ENCODE assay signal across 15 cellular contexts in the genomic region with DNA sequence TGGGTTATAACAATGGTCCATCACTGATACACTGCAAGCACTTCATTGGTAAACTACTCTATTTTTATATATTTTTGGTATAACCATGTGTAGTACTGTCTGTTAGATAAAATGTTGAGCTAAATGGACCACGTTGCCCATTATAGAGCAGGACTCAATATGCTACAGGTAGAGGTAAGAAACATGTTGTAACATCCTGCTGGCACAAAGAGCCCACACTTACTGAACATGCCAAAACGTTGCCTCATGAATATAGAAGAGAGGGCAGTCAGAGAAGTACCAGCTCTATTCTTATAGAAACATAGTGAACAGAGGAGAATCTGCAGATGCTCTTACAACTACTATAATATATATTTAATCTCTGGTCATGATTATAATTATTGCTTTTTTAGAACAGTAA. TPM values are rescaled to one million over a fixed set of nuclear protein-coding genes. Genes with fewer than 3 reads are reported as not detected.
DNase-seq lines count a peak whose midpoint lies in the region; ATAC-seq and TF ChIP-seq lines count a peak whose summit lies in the region.
"Had no signal": no experiment of that assay in that cellular context is flagged by ENCODE, and none has a peak within 500 bp of the region (broad histone marks: within the 10 kb centered on the region; RNA-seq: fewer than 3 reads in every experiment).

No MANE protein-coding gene starts in this region.

- DNase-seq in SK-N-SH (no peak), RWPE2 (ENCODE audit: low spot score) (no peak), esophagus squamous epithelium (lab: John Stamatoyannopoulos, UW) (no peak), gastrocnemius medialis (no peak), T-helper 2 cell (no peak), ovary (no peak)
- DNase-seq: DMS 273 treated with DMSO at 0.1 percent for 48 hours, H9, NCI-H1048, NCI-H69, SHP77 treated with DMSO at 0.1 percent for 48 hours had no signal

- TF ChIP-seq EP300 in SK-N-SH (IDR thresholded peaks at IDR 0.05; ENCODE audit: borderline replicate concordance in 1 of 2, low read depth in 1 of 2, low read length in 1 of 2) = no peak
- no peak for TF ChIP-seq EP300 in ovary (IDR thresholded peaks at IDR 0.05)

- no peaks in the 10 kb centered on the region for H3K79me2 ChIP-seq in SK-N-SH (ENCODE audit: insufficient read depth)

- H3K27me3 ChIP-seq in SK-N-SH (ENCODE audit: insufficient read depth) = no peaks in the 10 kb centered on the region
- H3K27me3 ChIP-seq in RWPE2 (ENCODE audit: insufficient read depth, poor library complexity, severe bottlenecking) = no peaks in the 10 kb centered on the region
- no peaks in the 10 kb centered on the region for H3K27me3 ChIP-seq in esophagus squamous epithelium
- H3K27me3 ChIP-seq in gastrocnemius medialis = no peaks in the 10 kb centered on the region
- H3K27me3 ChIP-seq in ovary = no peaks in the 10 kb centered on the region
- H3K27me3 ChIP-seq: BLaER1 treated with 17β-estradiol and CSF1 and Interleukin-3, amounts not matched to agents 10 nM and 100 nM had no signal

- no peak overlapping the region for H3K4me2 ChIP-seq in SK-N-SH
- H3K4me2 ChIP-seq: BLaER1 treated with 17β-estradiol and CSF1 and Interleukin-3, amounts not matched to agents 10 nM and 100 nM had no signal

- no peaks in the 10 kb centered on the region for H3K36me3 ChIP-seq in SK-N-SH (replicated peaks in 1 of 2; ENCODE audit: control insufficient read depth in 1 of 2, insufficient read depth in 2 of 2, low read length in 1 of 2)
- no peaks in the 10 kb centered on the region for H3K36me3 ChIP-seq in RWPE2 (ENCODE audit: low read depth)
- H3K36me3 ChIP-seq in esophagus squamous epithelium = no peaks in the 10 kb centered on the region
- H3K36me3 ChIP-seq in gastrocnemius medialis = no peaks in the 10 kb centered on the region
- no peaks in the 10 kb centered on the region for H3K36me3 ChIP-seq in ovary
- H3K36me3 ChIP-seq: BLaER1 treated with 17β-estradiol and CSF1 and Interleukin-3, amounts not matched to agents 10 nM and 100 nM had no signal

- in situ Hi-C loops in gastrocnemius medialis (cut with MboI; ENCODE audit: low sequenced_read_pairs in 4 of 4) = no loop called here

- intact Hi-C loops in esophagus squamous epithelium (cut with DNase I) (no loop called here), gastrocnemius medialis (cut with DNase I; ENCODE audit: low total_unique reads) (no loop called here), ovary (cut with DNase I) (no loop called here)

- no peak overlapping the region for H2AFZ ChIP-seq in SK-N-SH (ENCODE audit: low read depth)

- no peaks in the 10 kb centered on the region for H3F3A ChIP-seq in SK-N-SH (replicated peaks; ENCODE audit: insufficient read depth)

- no peak for TF ChIP-seq CTCF in SK-N-SH (IDR thresholded peaks at IDR 0.05)
- no peak for TF ChIP-seq CTCF in RWPE2 (IDR thresholded peaks at IDR 0.05; ENCODE audit: poor library complexity, severe bottlenecking)
- TF ChIP-seq CTCF in esophagus squamous epithelium (IDR thresholded peaks at IDR 0.05) = no peak
- no peak for TF ChIP-seq CTCF in gastrocnemius medialis (IDR thresholded peaks at IDR 0.05 in 4 of 5, conservative IDR thresholded peaks at IDR 0.05 in 1 of 5)
- no peak for TF ChIP-seq CTCF in ovary (IDR thresholded peaks at IDR 0.05)

- WGBS in SK-N-SH (ENCODE audit: low lambda C conversion rate) = 4% methylated on average over 2 of the region's 2 CpGs
- 39 to 40% methylated on average over 2 of the region's 2 CpGs for WGBS in esophagus squamous epithelium, 2 donors
- WGBS in ovary, 3 donors = 61 to 63% (median 63%) methylated on average over 2 of the region's 2 CpGs

- no peak overlapping the region for H3K9ac ChIP-seq in SK-N-SH
- H3K9ac ChIP-seq: BLaER1 treated with 17β-estradiol and CSF1 and Interleukin-3, amounts not matched to agents 10 nM and 100 nM had no signal

- POLR2A ChIA-PET in SK-N-SH (lab: Yijun Ruan, JAX) = no interaction called here

- H3K9me2 ChIP-seq in SK-N-SH = no peaks in the 10 kb centered on the region

- no peaks in the 10 kb centered on the region; a peak in 1 of 4 replicates for H3K4me1 ChIP-seq in SK-N-SH (ENCODE audit: control insufficient read depth in 1 of 2, insufficient read depth in 2 of 2, low read depth in 1 of 2, low read length in 1 of 2)
- H3K4me1 ChIP-seq in RWPE2 (ENCODE audit: insufficient read depth, poor library complexity, severe bottlenecking) = peaks cover 29% of the 10 kb centered on the region
- H3K4me1 ChIP-seq in esophagus squamous epithelium = peaks cover 0 to 12% (median 0%) of the 10 kb centered on the region in 3 donors
- peaks cover 4 to 18% of the 10 kb centered on the region in 2 donors for H3K4me1 ChIP-seq in gastrocnemius medialis
- H3K4me1 ChIP-seq in ovary (ENCODE audit: insufficient read depth) = no peaks in the 10 kb centered on the region
- H3K4me1 ChIP-seq: BLaER1 treated with 17β-estradiol and CSF1 and Interleukin-3, amounts not matched to agents 10 nM and 100 nM had no signal

- TF ChIP-seq POLR2A in esophagus squamous epithelium (IDR thresholded peaks at IDR 0.05) (no peak), gastrocnemius medialis (IDR thresholded peaks at IDR 0.05) (no peak), ovary (IDR thresholded peaks at IDR 0.05) (no peak)

- ATAC-seq in SK-N-SH treated with all-trans-retinoic acid at 6 μM for 48 hours = peak; percentile 36; the same call in 2 of the 3 replicates
- peak; percentile 86 for ATAC-seq in RWPE2 (ENCODE audit: low read depth)
- ATAC-seq in gastrocnemius medialis = no peak
- no peak for ATAC-seq in HG03139 (IDR thresholded peaks at IDR 0.05; ENCODE audit: unreplicated experiment)

- H4K20me1 ChIP-seq in SK-N-SH (ENCODE audit: insufficient read depth) = no peaks in the 10 kb centered on the region
- H4K20me1 ChIP-seq: BLaER1 treated with 17β-estradiol and CSF1 and Interleukin-3, amounts not matched to agents 10 nM and 100 nM had no signal

- TF ChIP-seq RAD21 in SK-N-SH (IDR thresholded peaks at IDR 0.05; ENCODE audit: low read length) = no peak

- CTCF ChIA-PET in SK-N-SH (lab: Yijun Ruan, JAX) = interaction anchor here (1.0 kb wide), 1 partner anchor 245 kb away, joined by 3 read pairs; no protein-coding TSS in a partner anchor

- H3K4me3 ChIP-seq in SK-N-SH (ENCODE audit: low read depth in 2 of 2, low read length in 1 of 2) (no peak overlapping the region), RWPE2 (ENCODE audit: severe bottlenecking) (no peak overlapping the region), esophagus squamous epithelium (no peak overlapping the region), gastrocnemius medialis (no peak overlapping the region), ovary (no peak overlapping the region)
- H3K4me3 ChIP-seq: BLaER1 treated with 17β-estradiol and CSF1 and Interleukin-3, amounts not matched to agents 10 nM and 100 nM had no signal

- H3K27ac ChIP-seq in SK-N-SH (ENCODE audit: low read depth in 2 of 2, low read length in 1 of 2) = peak overlapping the region in 1 of 2 experiments; percentile 22; a peak in 1 of 4 replicates
- H3K27ac ChIP-seq in RWPE2 (ENCODE audit: poor library complexity, severe bottlenecking) = peak overlapping the region; percentile 94
- peak overlapping the region; percentile 43 to 69 (median 51) for H3K27ac ChIP-seq in esophagus squamous epithelium
- H3K27ac ChIP-seq in gastrocnemius medialis = peak overlapping the region in 3 of 4 donors; percentile 20 to 64 (median 59)
- H3K27ac ChIP-seq in ovary = no peak overlapping the region
- H3K27ac ChIP-seq: 22Rv1; BLaER1 treated with 17β-estradiol and CSF1 and Interleukin-3, amounts not matched to agents 10 nM and 100 nM had no signal

- H3K9me3 ChIP-seq in SK-N-SH = no peaks in the 10 kb centered on the region
- H3K9me3 ChIP-seq in RWPE2 (ENCODE audit: severe bottlenecking) = no peaks in the 10 kb centered on the region
- H3K9me3 ChIP-seq in esophagus squamous epithelium = no peaks in the 10 kb centered on the region
- no peaks in the 10 kb centered on the region for H3K9me3 ChIP-seq in gastrocnemius medialis
- no peaks in the 10 kb centered on the region for H3K9me3 ChIP-seq in ovary
- H3K9me3 ChIP-seq: BLaER1 treated with 17β-estradiol and CSF1 and Interleukin-3, amounts not matched to agents 10 nM and 100 nM had no signal

TF ChIP-seq in SK-N-SH treated with all-trans-retinoic acid at 6 μM for 48 hours, 23 proteins besides CTCF, POLR2A, EP300 and RAD21 (continues in another document):
- TF ChIP-seq SNAI2 (CRISPR knock-in tag; IDR thresholded peaks at IDR 0.05) (no peak), ZFP3 (CRISPR knock-in tag; IDR thresholded peaks at IDR 0.05) (no peak), RARB (CRISPR knock-in tag; IDR thresholded peaks at IDR 0.05) (no peak), CREB5 (CRISPR knock-in tag; IDR thresholded peaks at IDR 0.05; ENCODE audit: low read depth) (no peak)

TF ChIP-seq in SK-N-SH, 30 proteins besides CTCF, POLR2A, EP300 and RAD21 (continues in another document):
- TF ChIP-seq, protein P1, sequence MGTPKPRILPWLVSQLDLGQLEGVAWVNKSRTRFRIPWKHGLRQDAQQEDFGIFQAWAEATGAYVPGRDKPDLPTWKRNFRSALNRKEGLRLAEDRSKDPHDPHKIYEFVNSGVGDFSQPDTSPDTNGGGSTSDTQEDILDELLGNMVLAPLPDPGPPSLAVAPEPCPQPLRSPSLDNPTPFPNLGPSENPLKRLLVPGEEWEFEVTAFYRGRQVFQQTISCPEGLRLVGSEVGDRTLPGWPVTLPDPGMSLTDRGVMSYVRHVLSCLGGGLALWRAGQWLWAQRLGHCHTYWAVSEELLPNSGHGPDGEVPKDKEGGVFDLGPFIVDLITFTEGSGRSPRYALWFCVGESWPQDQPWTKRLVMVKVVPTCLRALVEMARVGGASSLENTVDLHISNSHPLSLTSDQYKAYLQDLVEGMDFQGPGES (IDR thresholded peaks at IDR 0.05; ENCODE audit: low read depth, low read length) = no peak
- TF ChIP-seq USF1 (IDR thresholded peaks at IDR 0.05; ENCODE audit: borderline replicate concordance, low read depth) (no peak), ELF1 (IDR thresholded peaks at IDR 0.05) (no peak), NRF1 (IDR thresholded peaks at IDR 0.05; ENCODE audit: low read depth, low read length) (no peak)

RNA-seq across cellular contexts. Expression of gene MET, which starts 18.4 kb away (rescaled TPM):
- polyA plus RNA-seq in SK-N-SH (2012; rRNA removed) (38.7 and 61.6 TPM in 2 replicates), ovary (1 to 10 TPM; 1.3 to 5.9 TPM)
- 51.7 and 56.2 TPM in 2 replicates for polyA plus RNA-seq in SK-N-SH (2012; cell fraction: cytosol; rRNA removed)
- polyA plus RNA-seq in SK-N-SH (2012; cell fraction: nucleus; rRNA removed) = 23.8 and 45.1 TPM in 2 replicates
- total RNA-seq in esophagus squamous epithelium (10 to 100 TPM in 3 of 4 donors, 1 to 10 TPM in 1; 3.8 to 25.0 (median 18.6) TPM), gastrocnemius medialis (10 to 100 TPM; 15.9 to 36.8 (median 28.7) TPM), ovary (10 to 100 TPM in 1 of 7 donors, 1 to 10 TPM in 6; 2.8 to 33.9 (median 5.8) TPM)

Comparison
In these comparisons a context has a peak if more than half of its experiments do, and no peak if none do; other contexts are left out.
1. ATAC-seq: peak in SK-N-SH treated with all-trans-retinoic acid at 6 μM for 48 hours (single experiment) and RWPE2 (single experiment); none in gastrocnemius medialis (0 of 2) and HG03139 (single experiment).
2. H3K27ac ChIP-seq: peak in RWPE2 (single experiment), esophagus squamous epithelium (4 of 4) and gastrocnemius medialis (3 of 4); none in ovary (0 of 2).